ENCODE assay signal across 18 cellular contexts in the genomic region with DNA sequence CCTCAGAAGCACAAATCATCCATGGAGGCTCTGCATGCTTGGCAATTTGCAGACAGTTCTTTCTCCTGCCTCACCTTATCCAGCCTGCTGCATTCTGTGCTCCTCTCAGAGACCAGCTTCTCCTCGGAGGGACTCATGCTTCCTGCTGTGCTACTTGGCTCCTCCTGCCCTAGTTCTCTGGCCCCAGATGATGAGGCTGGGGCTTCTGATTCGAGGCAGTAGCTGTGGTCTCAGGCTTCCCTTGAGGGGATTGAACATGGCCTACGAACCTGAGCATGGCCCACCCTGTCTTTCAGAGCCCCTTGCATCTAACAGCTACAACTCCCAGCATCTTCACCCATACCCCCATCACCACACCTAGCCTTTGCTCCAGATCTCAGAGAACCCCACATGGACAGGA.
"Had no signal": no experiment of that assay in that cellular context is flagged by ENCODE, and none has a peak within 500 bp of the region (broad histone marks: within the 10 kb centered on the region; RNA-seq: fewer than 3 reads in every experiment).

No MANE protein-coding gene starts in this region.

- H3K4me1 ChIP-seq: neural progenitor cell had no signal

- H3K27me3 ChIP-seq: neural progenitor cell, ovary, tibial nerve had no signal

- H2AFZ ChIP-seq: neural progenitor cell had no signal

- H3K9me3 Mint-ChIP-seq: activated CD4-positive, alpha-beta memory T cell treated with anti-CD3 and anti-CD28 coated beads, Interleukin-2, amount 10 ng/mL, durations not matched to agents 7 days and 5 days; activated T-helper 2 cell treated with anti-CD3 and anti-CD28 coated beads, Interferon-gamma antibody, Interleukin-2, Interleukin-4, amounts not matched to agents 10 μg/mL and 5 μg/mL and 100 μg/mL, durations not matched to agents 14 hours and 24 hours and 36 hours; brain; memory B cell; neural progenitor cell; stimulated activated memory B cell treated with anti-CD40 and anti-IgM and Interleukin-4, amounts not matched to agents 10 μg/mL and 1 μg/mL and 100 μg/mL, for 72 hours had no signal

- H3K36me3 Mint-ChIP-seq: activated naive CD8-positive, alpha-beta T cell; brain; neural progenitor cell; stimulated activated memory B cell treated with anti-CD40 and anti-IgM and Interleukin-4, amounts not matched to agents 10 μg/mL and 1 μg/mL and 100 μg/mL, for 72 hours had no signal

- H3K4me3 ChIP-seq: neural progenitor cell, ovary, smooth muscle cell, tibial nerve had no signal

- H3K27ac ChIP-seq: neural progenitor cell, ovary had no signal

- H3K4me1 Mint-ChIP-seq: brain, neural progenitor cell had no signal

- H3K4me3 Mint-ChIP-seq: activated CD4-positive, alpha-beta memory T cell treated with anti-CD3 and anti-CD28 coated beads, Interleukin-2, amount 10 ng/mL, durations not matched to agents 7 days and 5 days; activated CD4-positive, alpha-beta T cell treated with anti-CD3 and anti-CD28 coated beads for 36 hours; brain; memory B cell; neural progenitor cell; stimulated activated memory B cell treated with anti-CD40 and anti-IgM and Interleukin-4, amounts not matched to agents 10 μg/mL and 1 μg/mL and 100 μg/mL, for 72 hours had no signal

- H3K27ac Mint-ChIP-seq: activated CD4-positive, alpha-beta memory T cell treated with anti-CD3 and anti-CD28 coated beads, Interleukin-2, amount 10 ng/mL, durations not matched to agents 7 days and 5 days; activated CD4-positive, alpha-beta T cell treated with anti-CD3 and anti-CD28 coated beads for 36 hours; activated T-helper 2 cell treated with anti-CD3 and anti-CD28 coated beads, Interferon-gamma antibody, Interleukin-2, Interleukin-4, amounts not matched to agents 10 μg/mL and 5 μg/mL and 100 μg/mL, durations not matched to agents 14 hours and 24 hours and 36 hours; memory B cell; neural progenitor cell; stimulated activated memory B cell treated with anti-CD40 and anti-IgM and Interleukin-4, amounts not matched to agents 10 μg/mL and 1 μg/mL and 100 μg/mL, for 72 hours had no signal

- H3K27me3 Mint-ChIP-seq: activated CD4-positive, alpha-beta memory T cell treated with anti-CD3 and anti-CD28 coated beads, Interleukin-2, amount 10 ng/mL, durations not matched to agents 7 days and 5 days; activated CD4-positive, alpha-beta T cell treated with anti-CD3 and anti-CD28 coated beads for 36 hours; activated naive CD8-positive, alpha-beta T cell had no signal

- H3K9me3 ChIP-seq: ovary, tibial nerve had no signal

- H3K9ac ChIP-seq: neural progenitor cell had no signal

- ATAC-seq: activated CD4-positive, alpha-beta T cell treated with anti-CD3 and anti-CD28 coated beads for 36 hours; esophagus mucosa; stimulated activated memory B cell treated with anti-CD40 and anti-IgM and Interleukin-4, amounts not matched to agents 10 μg/mL and 1 μg/mL and 100 μg/mL, for 72 hours had no signal

- H3K36me3 ChIP-seq: neural progenitor cell, ovary, tibial nerve had no signal

- H3K4me2 ChIP-seq: neural progenitor cell, smooth muscle cell had no signal

- DNase-seq: activated CD4-positive, alpha-beta memory T cell treated with anti-CD3 and anti-CD28 coated beads, Interleukin-2, amount 10 ng/mL, durations not matched to agents 7 days and 5 days; activated CD8-positive, alpha-beta memory T cell treated with anti-CD3 and anti-CD28 coated beads, Interleukin-2, amount 50 U/mL, for 4 hours; amygdala; cerebellar nuclear complex; dermis blood vessel endothelial cell; ovary; SW 1271; T-helper 9 cell had no signal
